Comparison of ENCODE assay signal across 34 cellular contexts in genomic region chr6:163915131-163915530, GRCh38.
"Had no signal": no experiment of that assay in that cellular context is flagged by ENCODE, and none has a peak within 500 bp of the region (broad histone marks: within the 10 kb centered on the region; RNA-seq: fewer than 3 reads in every experiment).

No MANE protein-coding gene starts in this region.

- H3K36me3 ChIP-seq: MG63 had no signal

- H3K27me3 ChIP-seq: MG63 had no signal

- H3K9me3 ChIP-seq: MG63 had no signal

- H3K4me3 ChIP-seq: MG63 had no signal

- DNase-seq: Karpas-422, Kasumi-1, MG63, MM.1S, MV-4-11, NCI-H1048, NCI-H1092, NCI-H1092 treated with DMSO at 0.1 percent for 48 hours, NCI-H1105, NCI-H1105 treated with DMSO at 0.1 percent for 48 hours, NCI-H1417 treated with DMSO at 0.1 percent for 48 hours, NCI-H1436, NCI-H1436 treated with DMSO at 0.1 percent for 48 hours, NCI-H1694, NCI-H1694 treated with DMSO at 0.1 percent for 48 hours, NCI-H187, NCI-H187 treated with DMSO at 0.1 percent for 48 hours, NCI-H1930, NCI-H2029, NCI-H2029 treated with DMSO at 0.1 percent for 48 hours, NCI-H2081, NCI-H2081 treated with DMSO at 0.1 percent for 48 hours, NCI-H2107, NCI-H2171, NCI-H2171 treated with DMSO at 0.1 percent for 48 hours, NCI-H2227 treated with DMSO at 0.1 percent for 48 hours, NCI-H226, NCI-H345, NCI-H446, NCI-H446 treated with DMSO at 0.1 percent for 48 hours, NCI-H510A, NCI-H510A treated with DMSO at 0.1 percent for 48 hours, NCI-H524, NCI-H524 treated with DMSO at 0.1 percent for 48 hours had no signal
